Comparison of ENCODE assay signal across 1 cellular context in genomic region chr4:145521282-145521681, GRCh38.
TF ChIP-seq lines count a peak whose summit lies in the region.

No MANE protein-coding gene starts in this region.

TF ChIP-seq in GM12878, 131 proteins besides CTCF, POLR2A, EP300 and RAD21 (continued from another document):
- TF ChIP-seq TCF3 (IDR thresholded peaks at IDR 0.05; ENCODE audit: borderline replicate concordance, insufficient read depth, low read depth, low read length) (0 out of 2 replicates have a peak, but pooled peaks have one; percentile 58), ATF7 (IDR thresholded peaks at IDR 0.05; ENCODE audit: low read depth) (no peak)
- TF ChIP-seq, protein P1, sequence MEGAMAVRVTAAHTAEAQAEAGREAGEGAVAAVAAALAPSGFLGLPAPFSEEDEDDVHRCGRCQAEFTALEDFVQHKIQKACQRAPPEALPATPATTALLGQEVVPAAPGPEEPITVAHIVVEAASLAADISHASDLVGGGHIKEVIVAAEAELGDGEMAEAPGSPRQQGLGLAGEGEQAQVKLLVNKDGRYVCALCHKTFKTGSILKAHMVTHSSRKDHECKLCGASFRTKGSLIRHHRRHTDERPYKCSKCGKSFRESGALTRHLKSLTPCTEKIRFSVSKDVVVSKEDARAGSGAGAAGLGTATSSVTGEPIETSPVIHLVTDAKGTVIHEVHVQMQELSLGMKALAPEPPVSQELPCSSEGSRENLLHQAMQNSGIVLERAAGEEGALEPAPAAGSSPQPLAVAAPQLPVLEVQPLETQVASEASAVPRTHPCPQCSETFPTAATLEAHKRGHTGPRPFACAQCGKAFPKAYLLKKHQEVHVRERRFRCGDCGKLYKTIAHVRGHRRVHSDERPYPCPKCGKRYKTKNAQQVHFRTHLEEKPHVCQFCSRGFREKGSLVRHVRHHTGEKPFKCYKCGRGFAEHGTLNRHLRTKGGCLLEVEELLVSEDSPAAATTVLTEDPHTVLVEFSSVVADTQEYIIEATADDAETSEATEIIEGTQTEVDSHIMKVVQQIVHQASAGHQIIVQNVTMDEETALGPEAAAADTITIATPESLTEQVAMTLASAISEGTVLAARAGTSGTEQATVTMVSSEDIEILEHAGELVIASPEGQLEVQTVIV (IDR thresholded peaks at IDR 0.05; ENCODE audit: borderline replicate concordance, partially characterized antibody) = no peak
